In the genomic region with DNA sequence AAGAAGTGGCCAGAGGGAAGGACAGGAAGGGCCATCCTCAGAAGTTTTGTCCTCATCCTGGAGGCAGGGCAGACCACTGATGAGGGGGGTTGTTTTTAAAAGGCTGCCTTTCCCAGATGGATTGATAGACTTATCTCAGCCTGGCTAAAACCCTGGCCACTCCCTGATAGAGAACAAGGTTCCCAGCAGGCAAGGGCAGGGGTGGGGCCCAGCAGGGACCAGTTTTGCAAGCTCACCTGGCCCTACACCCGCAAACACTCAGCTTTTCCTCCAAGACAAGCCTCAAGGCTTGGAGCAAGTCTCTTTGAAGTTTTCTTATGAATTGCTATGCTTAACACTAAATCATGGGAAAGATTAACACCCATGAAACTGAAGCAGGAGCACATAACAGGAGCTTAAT, we compare ENCODE assay signal across 11 cellular contexts. TPM values are rescaled to one million over a fixed set of nuclear protein-coding genes. Genes with fewer than 3 reads are reported as not detected.
DNase-seq lines count a peak whose midpoint lies in the region; ATAC-seq, FAIRE-seq and TF ChIP-seq lines count a peak whose summit lies in the region.
"Had no signal": no experiment of that assay in that cellular context is flagged by ENCODE, and none has a peak within 500 bp of the region (broad histone marks: within the 10 kb centered on the region; RNA-seq: fewer than 3 reads in every experiment).

No MANE protein-coding gene starts in this region.

- peak overlapping the region; percentile 49 for H3K27ac ChIP-seq in AG04450 (ENCODE audit: low read depth, low read length)
- H3K27ac ChIP-seq in OCI-LY1 (ENCODE audit: low read depth, low read length, poor library complexity, severe bottlenecking) = peak overlapping the region; percentile 93
- peak overlapping the region; percentile 82 for H3K27ac ChIP-seq in endothelial cell of umbilical vein (ENCODE audit: insufficient read depth, low read depth, low read length)
- no peak overlapping the region for H3K27ac ChIP-seq in neuronal stem cell (replicated peaks; ENCODE audit: low read length)

- H3K36me3 ChIP-seq in OCI-LY1 (ENCODE audit: insufficient read depth, low read length) (no peaks in the 10 kb centered on the region), endothelial cell of umbilical vein (ENCODE audit: control insufficient read depth in 2 of 2, extremely low read depth in 1 of 2, insufficient read depth in 2 of 2, low read length in 2 of 2) (no peaks in the 10 kb centered on the region), neuronal stem cell (replicated peaks in 1 of 2; ENCODE audit: control insufficient read depth in 2 of 2, insufficient read depth in 2 of 2, low read length in 2 of 2) (no peaks in the 10 kb centered on the region)

- no peak overlapping the region for H2BK12ac ChIP-seq in neuronal stem cell (ENCODE audit: low read length)

- H3K4ac ChIP-seq in neuronal stem cell (ENCODE audit: low read length) = no peak overlapping the region

- H4K20me1 ChIP-seq in OCI-LY1 (ENCODE audit: insufficient read depth, low read length) (no peaks in the 10 kb centered on the region), endothelial cell of umbilical vein (replicated peaks; ENCODE audit: control insufficient read depth, extremely low read depth, insufficient read depth, low read length) (no peaks in the 10 kb centered on the region)

- H3K9me3 ChIP-seq in AG04450 (ENCODE audit: control insufficient read depth, insufficient read depth, low read length) (no peaks in the 10 kb centered on the region), OCI-LY1 (ENCODE audit: low read length) (no peaks in the 10 kb centered on the region), endothelial cell of umbilical vein (replicated peaks; ENCODE audit: control insufficient read depth, insufficient read depth, low read length) (no peaks in the 10 kb centered on the region), neuronal stem cell (replicated peaks in 1 of 2; ENCODE audit: control insufficient read depth in 2 of 2, insufficient read depth in 1 of 2, low read depth in 1 of 2, low read length in 2 of 2) (no peaks in the 10 kb centered on the region)

- no peak overlapping the region for H2BK15ac ChIP-seq in neuronal stem cell (ENCODE audit: low read length)

- POLR2A ChIA-PET in AG04450 (lab: Yijun Ruan, JAX) (interaction anchor here (1.2 kb wide), 1 partner anchor 108 kb away, joined by 3 read pairs; no protein-coding TSS in a partner anchor), endothelial cell of umbilical vein (lab: Charles Lee) (no interaction called here)

- H2AFZ ChIP-seq in OCI-LY1 (ENCODE audit: low read length) (no peak overlapping the region), endothelial cell of umbilical vein (ENCODE audit: low read depth, low read length) (peak overlapping the region; percentile 59), neuronal stem cell (ENCODE audit: low read length) (peak overlapping the region; percentile 10)

- intact Hi-C loops in endothelial cell of umbilical vein (cut with micrococcal nuclease) = loop anchor here (2.0 kb wide), 5 partner anchors 16 to 330 kb away; partner anchors contain the start of genes ADAM10 and MINDY2

- no peak overlapping the region for H3K4me2 ChIP-seq in OCI-LY1 (ENCODE audit: low read length)
- H3K4me2 ChIP-seq in endothelial cell of umbilical vein (ENCODE audit: insufficient read depth, low read length) = peak overlapping the region; percentile 55
- no peak overlapping the region for H3K4me2 ChIP-seq in neuronal stem cell (ENCODE audit: insufficient read depth, low read length, poor library complexity, severe bottlenecking)

- no peak for ATAC-seq in HG02759 (IDR thresholded peaks at IDR 0.05; ENCODE audit: unreplicated experiment)
- ATAC-seq in GM21515 (IDR thresholded peaks at IDR 0.05; ENCODE audit: unreplicated experiment) = no peak
- ATAC-seq: stimulated activated effector memory CD8-positive, alpha-beta T cell treated with anti-CD3 and anti-CD28 coated beads, Interleukin-12 subunit alpha, Interleukin-12 subunit beta, amount 100 ng/mL, for 72 hours had no signal

- H3K79me2 ChIP-seq in OCI-LY1 (ENCODE audit: insufficient read depth, low read length) = no peaks in the 10 kb centered on the region
- no peaks in the 10 kb centered on the region for H3K79me2 ChIP-seq in endothelial cell of umbilical vein (ENCODE audit: control insufficient read depth, insufficient read depth, low read length)

- TF ChIP-seq CTCF in AG04450 (IDR thresholded peaks at IDR 0.05; ENCODE audit: low read depth, low read length) (no peak), OCI-LY1 (IDR thresholded peaks at IDR 0.05; ENCODE audit: low read length) (no peak), endothelial cell of umbilical vein (IDR thresholded peaks at IDR 0.05; ENCODE audit: extremely low read depth in 1 of 2, insufficient read depth in 1 of 2, low read depth in 1 of 2, low read length in 2 of 2) (no peak)

- peaks cover 100% of the 10 kb centered on the region for H3K4me1 ChIP-seq in OCI-LY1 (ENCODE audit: insufficient read depth, low read length, severe bottlenecking)
- peaks cover 32% of the 10 kb centered on the region for H3K4me1 ChIP-seq in endothelial cell of umbilical vein (ENCODE audit: control insufficient read depth, extremely low read depth, insufficient read depth, low read length)
- peaks cover 0 to 8% of the 10 kb centered on the region in 2 donors for H3K4me1 ChIP-seq in neuronal stem cell (ENCODE audit: control insufficient read depth in 2 of 2, insufficient read depth in 1 of 2, low read depth in 1 of 2, low read length in 2 of 2)

- DNase-seq in AG04450 (ENCODE audit: low read depth, low spot score) (no peak), endothelial cell of umbilical vein (ENCODE audit: low read depth, low spot score) (no peak), neuronal stem cell (ENCODE audit: low spot score) (no peak), NCI-H2171 (lab: John Stamatoyannopoulos, UW) (no peak)
- DNase-seq in stimulated activated CD4-positive, alpha-beta T cell treated with anti-CD3 and anti-CD28 coated beads, Interleukin-1b, Interleukin-23, amount 100 ng/mL, for 48 hours = no peak
- DNase-seq: hypothalamus, retina had no signal

- no peak for TF ChIP-seq POLR2A in endothelial cell of umbilical vein (IDR thresholded peaks at IDR 0.05; ENCODE audit: low read depth, low read length)

- H2AK5ac ChIP-seq in neuronal stem cell (ENCODE audit: low read depth, low read length) = no peak overlapping the region

- no peak overlapping the region for H2BK120ac ChIP-seq in neuronal stem cell (ENCODE audit: low read depth, low read length)

- no peak overlapping the region for H3K23ac ChIP-seq in neuronal stem cell (ENCODE audit: low read depth, low read length, poor library complexity)

- no peaks in the 10 kb centered on the region for H3K79me1 ChIP-seq in neuronal stem cell (ENCODE audit: low read depth, low read length)

- BruUV-seq in endothelial cell of umbilical vein (replicated peaks; lab: Mats Ljungman, UMichigan) = no TSS peak

- no peaks in the 10 kb centered on the region for H3F3A ChIP-seq in OCI-LY1 (ENCODE audit: insufficient read depth, low read length)

- H3K4me3 ChIP-seq in AG04450 (ENCODE audit: low read depth, low read length) (no peak overlapping the region), OCI-LY1 (ENCODE audit: low read depth, low read length, poor library complexity, severe bottlenecking) (no peak overlapping the region), endothelial cell of umbilical vein (replicated peaks in 1 of 3; ENCODE audit: insufficient read depth in 1 of 3, low read depth in 1 of 3, low read length in 3 of 3) (no peak overlapping the region), neuronal stem cell (ENCODE audit: low read length in 2 of 2) (no peak overlapping the region)

- no peak for FAIRE-seq in endothelial cell of umbilical vein (lab: Jason Lieb, UNC)

- dilution Hi-C loops in endothelial cell of umbilical vein (cut with MboI; ENCODE audit: extremely low pct_ligation_motif_present, low sequenced_read_pairs) = no loop called here

- no peak overlapping the region for H3K18ac ChIP-seq in neuronal stem cell (ENCODE audit: low read length)

- no peaks in the 10 kb centered on the region for H3K9me1 ChIP-seq in endothelial cell of umbilical vein (replicated peaks; ENCODE audit: control insufficient read depth, extremely low read depth, insufficient read depth, low read length)

- no peaks in the 10 kb centered on the region for H3K9me2 ChIP-seq in OCI-LY1 (ENCODE audit: low read depth, low read length)

- peak overlapping the region; percentile 12; the same call in 1 of the 2 replicates for H3K9ac ChIP-seq in OCI-LY1 (ENCODE audit: low read length)
- no peak overlapping the region for H3K9ac ChIP-seq in endothelial cell of umbilical vein (replicated peaks; ENCODE audit: extremely low read depth, insufficient read depth, low read length)
- H3K9ac ChIP-seq in neuronal stem cell (ENCODE audit: low read depth, low read length, poor library complexity) = no peak overlapping the region

- no peak overlapping the region for H4K91ac ChIP-seq in neuronal stem cell (ENCODE audit: low read depth, low read length, poor library complexity)

- no peak overlapping the region for H4K8ac ChIP-seq in neuronal stem cell (ENCODE audit: low read depth, low read length)

- no peak overlapping the region for H2BK5ac ChIP-seq in neuronal stem cell (ENCODE audit: low read length)

- no peaks in the 10 kb centered on the region for H3K27me3 ChIP-seq in AG04450 (ENCODE audit: control insufficient read depth, insufficient read depth, low read length)
- no peaks in the 10 kb centered on the region for H3K27me3 ChIP-seq in OCI-LY1 (ENCODE audit: insufficient read depth, low read length)
- H3K27me3 ChIP-seq in endothelial cell of umbilical vein (ENCODE audit: control insufficient read depth in 2 of 2, insufficient read depth in 2 of 2, low read length in 2 of 2) = no peaks in the 10 kb centered on the region
- no peaks in the 10 kb centered on the region for H3K27me3 ChIP-seq in neuronal stem cell (ENCODE audit: control insufficient read depth in 3 of 3, insufficient read depth in 3 of 3, low read depth in 1 of 3, low read length in 3 of 3)

- CTCF ChIA-PET in AG04450 (lab: Charles Lee) = interaction anchor here (0.5 kb wide), 1 partner anchor 1721 kb away, joined by 4 read pairs; no protein-coding TSS in a partner anchor
- CTCF ChIA-PET in endothelial cell of umbilical vein (lab: Charles Lee) = no interaction called here

- WGBS in neuronal stem cell (ENCODE audit: extremely low coverage in 2 of 2, insufficient read length in 2 of 2, insufficient replicate concordance in 1 of 2), 2 donors = no CpG with 5 or more reads among the region's 1 CpG

- H3K14ac ChIP-seq in neuronal stem cell (ENCODE audit: low read length) = no peak overlapping the region

RNA-seq across cellular contexts. Expression of gene LIPC, which starts 9.1 kb away (rescaled TPM):
- polyA plus RNA-seq in AG04450 (2011; rRNA removed) = 0.81 and 0.82 TPM in 2 replicates
- polyA minus RNA-seq in AG04450 (2011; rRNA and poly(A)+ RNA removed) = 1.1 TPM in 2 replicates
- total RNA-seq in endothelial cell of umbilical vein = not detected in 2 replicates
- polyA plus RNA-seq in endothelial cell of umbilical vein = not detected in 2 replicates
- 0.04 TPM in 1 of 2 replicates, not detected in the other for polyA plus RNA-seq in endothelial cell of umbilical vein (2011; cell fraction: cytosol; rRNA removed)
- polyA plus RNA-seq in endothelial cell of umbilical vein (2011; cell fraction: nucleus; rRNA removed) = not detected in 2 replicates
- polyA plus RNA-seq in endothelial cell of umbilical vein (2012) = not detected in 2 replicates
- polyA minus RNA-seq in endothelial cell of umbilical vein = not detected in 2 replicates
- polyA minus RNA-seq in endothelial cell of umbilical vein (2011; cell fraction: cytosol; rRNA and poly(A)+ RNA removed) = not detected
- not detected in 2 replicates for polyA minus RNA-seq in endothelial cell of umbilical vein (2011; cell fraction: nucleus; rRNA and poly(A)+ RNA removed)
- not detected for polyA plus RNA-seq in neuronal stem cell (2013, experiment 1 of 2)
- polyA plus RNA-seq in neuronal stem cell (2013, experiment 2 of 2) = not detected
